In the genomic region with DNA sequence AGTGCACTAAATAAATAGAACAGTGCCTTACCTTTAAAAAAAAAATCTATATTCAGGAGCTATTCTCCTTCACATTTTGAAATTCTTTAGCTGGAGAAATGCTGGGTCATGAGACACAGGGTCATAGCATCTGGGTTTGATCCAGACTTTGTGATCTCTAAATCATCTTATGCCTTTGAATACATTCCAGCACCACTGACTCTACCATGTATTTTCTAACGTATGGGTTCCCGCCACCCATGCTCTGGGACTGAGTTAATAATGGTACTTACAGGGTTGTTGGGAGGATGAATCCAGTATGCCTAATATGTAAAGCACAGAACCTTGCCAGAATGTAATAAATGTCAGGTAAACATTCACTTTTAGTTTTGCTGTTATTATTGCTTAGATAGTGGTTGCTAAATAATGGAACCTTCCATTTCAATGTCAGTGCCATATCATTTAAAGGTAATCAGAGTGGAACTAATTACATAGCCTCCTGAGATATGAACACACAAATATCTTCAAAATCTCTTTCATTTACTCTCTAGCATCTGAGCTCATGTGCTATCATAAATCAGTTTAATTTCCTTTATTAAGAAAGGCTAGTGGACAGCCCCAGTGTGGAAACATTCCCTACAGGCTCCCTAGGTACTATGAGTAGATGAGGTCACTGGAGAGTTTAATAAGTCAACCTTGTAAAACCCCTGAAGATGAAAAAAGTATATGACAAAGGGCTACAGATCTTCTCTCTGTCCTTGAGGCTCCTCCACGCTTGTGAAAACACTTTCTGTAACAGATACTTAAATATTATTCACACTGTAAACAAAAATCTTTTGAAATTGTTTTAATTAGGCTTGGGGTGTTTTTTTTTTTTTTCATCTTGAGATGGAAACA, we compare ENCODE assay signal across 16 cellular contexts.
DNase-seq lines count a peak whose midpoint lies in the region; ATAC-seq and TF ChIP-seq lines count a peak whose summit lies in the region.
"Had no signal": no experiment of that assay in that cellular context is flagged by ENCODE, and none has a peak within 500 bp of the region (broad histone marks: within the 10 kb centered on the region; RNA-seq: fewer than 3 reads in every experiment).

No MANE protein-coding gene starts in this region.

- peaks cover 40% of the 10 kb centered on the region for H3K4me1 Mint-ChIP-seq in nephron
- H3K4me1 Mint-ChIP-seq: activated CD4-positive, alpha-beta memory T cell treated with anti-CD3 and anti-CD28 coated beads, Interleukin-2, amount 10 ng/mL, durations not matched to agents 7 days and 5 days; B cell had no signal

- H3K4me3 ChIP-seq in epithelial cell of proximal tubule (ENCODE audit: low read depth, low read length): no peak overlapping the region
- H3K4me3 ChIP-seq: spleen had no signal

- ATAC-seq in left ventricle myocardium superior (no peak), HG02852 (IDR thresholded peaks at IDR 0.05; ENCODE audit: unreplicated experiment) (no peak)

- H3K27ac ChIP-seq in caudate nucleus (ENCODE audit: low read depth, low read length): no peak overlapping the region
- H3K27ac ChIP-seq: HL-60 had no signal

- intact Hi-C loops in left ventricle myocardium superior (cut with micrococcal nuclease): no loop called here

- no peaks in the 10 kb centered on the region for H3K9me3 Mint-ChIP-seq in nephron
- H3K9me3 Mint-ChIP-seq: activated CD4-positive, alpha-beta memory T cell treated with anti-CD3 and anti-CD28 coated beads, Interleukin-2, amount 10 ng/mL, durations not matched to agents 7 days and 5 days had no signal

- DNase-seq in DMS79 (lab: John Stamatoyannopoulos, UW) (peak; percentile 86), NCI-H146 (lab: John Stamatoyannopoulos, UW) (peak; percentile 38), epithelial cell of proximal tubule (ENCODE audit: low read depth) (peak; percentile 32), left ventricle myocardium superior (no peak), caudate nucleus (lab: John Stamatoyannopoulos, UW) (no peak)
- no peak for DNase-seq in stimulated activated CD4-positive, alpha-beta T cell treated with anti-CD3 and anti-CD28 coated beads, Interleukin-12 subunit alpha, Interleukin-12 subunit beta, amount 100 ng/mL, for 4 hours
- DNase-seq: activated CD4-positive, alpha-beta memory T cell treated with anti-CD3 and anti-CD28 coated beads, Interleukin-2, amount 10 ng/mL, durations not matched to agents 7 days and 5 days; amniotic stem cell; Karpas-422; NCI-H1694 treated with DMSO at 0.1 percent for 48 hours; nucleus accumbens; spleen had no signal

- H3K4me3 Mint-ChIP-seq in nephron: no peak overlapping the region
- H3K4me3 Mint-ChIP-seq: activated CD4-positive, alpha-beta memory T cell treated with anti-CD3 and anti-CD28 coated beads, Interleukin-2, amount 10 ng/mL, durations not matched to agents 7 days and 5 days; B cell had no signal

- no peaks in the 10 kb centered on the region for H3K27me3 Mint-ChIP-seq in nephron (ENCODE audit: low read depth)

- H3K27ac Mint-ChIP-seq in nephron: peak overlapping the region; percentile 77 to 97 (median 96)
- H3K27ac Mint-ChIP-seq: activated CD4-positive, alpha-beta memory T cell treated with anti-CD3 and anti-CD28 coated beads, Interleukin-2, amount 10 ng/mL, durations not matched to agents 7 days and 5 days; B cell had no signal

- H3K36me3 Mint-ChIP-seq in nephron (ENCODE audit: low read depth): no peaks in the 10 kb centered on the region

- TF ChIP-seq CTCF in epithelial cell of proximal tubule (conservative IDR thresholded peaks at IDR 0.05; ENCODE audit: low read depth, low read length) (no peak), nephron (IDR thresholded peaks at IDR 0.05; ENCODE audit: unreplicated experiment in 3 of 3) (no peak)

Comparison
In these comparisons a context has a peak if more than half of its experiments do, and no peak if none do; other contexts are left out.
1. DNase-seq: peak in DMS79 (single experiment), NCI-H146 (single experiment) and epithelial cell of proximal tubule (single experiment); none in left ventricle myocardium superior (single experiment), stimulated activated CD4-positive, alpha-beta T cell treated with anti-CD3 and anti-CD28 coated beads, Interleukin-12 subunit alpha, Interleukin-12 subunit beta, amount 100 ng/mL, for 4 hours (single experiment) and caudate nucleus (0 of 61).